In the genomic region with DNA sequence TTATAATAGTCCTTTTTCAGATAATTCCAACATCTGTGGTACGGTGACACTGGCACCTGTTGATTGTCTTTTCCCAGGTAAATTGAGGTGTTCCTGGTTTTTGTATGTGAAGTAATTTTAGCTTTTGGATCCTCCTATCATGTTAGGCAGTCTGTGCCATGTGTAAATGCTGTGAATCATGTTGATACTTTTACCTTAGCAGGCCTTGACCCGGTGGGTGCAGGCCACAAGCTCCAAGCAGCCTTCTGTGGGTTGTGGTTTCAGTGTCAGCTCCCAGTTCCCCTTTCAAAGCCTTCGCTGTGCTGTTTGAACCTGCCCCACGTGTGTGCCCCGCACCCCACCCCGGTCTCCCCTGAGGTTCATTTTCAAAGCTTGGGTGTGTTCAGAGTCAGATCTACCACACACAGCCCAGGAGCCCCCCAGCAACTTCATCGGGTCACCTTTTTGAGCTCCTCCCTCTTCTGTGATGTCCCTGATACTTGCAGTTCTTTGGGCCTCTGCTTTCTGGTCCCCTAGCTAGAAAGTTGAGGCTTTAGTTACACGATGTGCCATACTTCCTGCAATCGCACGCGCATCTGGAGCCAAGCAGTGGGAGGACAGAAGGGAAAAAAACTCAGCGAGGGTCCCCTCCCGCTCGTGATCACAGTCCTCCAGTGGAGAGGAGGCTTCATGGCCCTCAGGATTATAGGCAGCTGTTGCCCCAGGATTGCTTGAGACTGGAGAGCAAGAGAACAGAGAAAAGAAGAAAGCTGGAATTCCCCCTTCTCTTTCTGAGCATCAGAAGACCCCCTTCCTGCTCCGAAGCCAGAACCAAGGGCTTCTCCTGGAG, we compare ENCODE assay signal across 9 cellular contexts. TPM values are rescaled to one million over a fixed set of nuclear protein-coding genes. Genes with fewer than 3 reads are reported as not detected.
DNase-seq lines count a peak whose midpoint lies in the region; ATAC-seq and TF ChIP-seq lines count a peak whose summit lies in the region.
"Had no signal": no experiment of that assay in that cellular context is flagged by ENCODE, and none has a peak within 500 bp of the region (broad histone marks: within the 10 kb centered on the region; RNA-seq: fewer than 3 reads in every experiment).

No MANE protein-coding gene starts in this region.

- 81 to 85% methylated on average over 15 of the region's 15 CpGs for WGBS in tibial nerve, 2 donors

- TF ChIP-seq POLR2A in tibial nerve (IDR thresholded peaks at IDR 0.05): no peak

- H3K36me3 ChIP-seq in tibial nerve: peaks cover 0 to 71% (median 0%) of the 10 kb centered on the region in 3 donors

- H3K36me3 Mint-ChIP-seq in activated naive CD8-positive, alpha-beta T cell treated with anti-CD3 and anti-CD28 coated beads, Interleukin-2, amount 10 ng/mL, durations not matched to agents 7 days and 5 days: peaks cover 25% of the 10 kb centered on the region

- no peaks in the 10 kb centered on the region for H3K4me1 ChIP-seq in tibial nerve

- peak; percentile 30 for DNase-seq in T follicular helper cell (ENCODE audit: low read depth)
- DNase-seq in activated naive CD8-positive, alpha-beta T cell treated with anti-CD3 and anti-CD28 coated beads, Interleukin-2, amount 10 ng/mL, durations not matched to agents 7 days and 5 days: peak; percentile 80
- peak; percentile 71 to 78 for DNase-seq in stimulated activated CD8-positive, alpha-beta memory T cell treated with anti-CD3 and anti-CD28 coated beads, Interleukin-15, amount 100 ng/mL, for 48 hours (ENCODE audit: low read depth in 2 of 2)
- no peak for DNase-seq in tibial nerve (ENCODE audit: low spot score in 2 of 2)
- no peak for DNase-seq in DMS53 (lab: John Stamatoyannopoulos, UW)
- no peak for DNase-seq in DMS 273 treated with DMSO at 0.1 percent for 48 hours (lab: John Stamatoyannopoulos, UW)

- H3K9me3 Mint-ChIP-seq in activated naive CD8-positive, alpha-beta T cell treated with anti-CD3 and anti-CD28 coated beads, Interleukin-2, amount 10 ng/mL, durations not matched to agents 7 days and 5 days: peaks cover 3% of the 10 kb centered on the region

- H3K27me3 ChIP-seq in tibial nerve: no peaks in the 10 kb centered on the region
- H3K27me3 ChIP-seq: heart left ventricle had no signal

- TF ChIP-seq EP300 in tibial nerve (IDR thresholded peaks at IDR 0.05): no peak

- peak overlapping the region; percentile 86 for H3K27ac Mint-ChIP-seq in activated naive CD8-positive, alpha-beta T cell treated with anti-CD3 and anti-CD28 coated beads, Interleukin-2, amount 10 ng/mL, durations not matched to agents 7 days and 5 days

- peak; percentile 85 for ATAC-seq in GM18868 (IDR thresholded peaks at IDR 0.05; ENCODE audit: unreplicated experiment)
- peak; percentile 90 for ATAC-seq in HG02973 (IDR thresholded peaks at IDR 0.05; ENCODE audit: unreplicated experiment)
- ATAC-seq in activated naive CD8-positive, alpha-beta T cell treated with anti-CD3 and anti-CD28 coated beads, Interleukin-2, amount 10 ng/mL, durations not matched to agents 7 days and 5 days (ENCODE audit: low read depth): peak; percentile 85

- peak overlapping the region; percentile 77 for H3K4me3 Mint-ChIP-seq in activated naive CD8-positive, alpha-beta T cell treated with anti-CD3 and anti-CD28 coated beads, Interleukin-2, amount 10 ng/mL, durations not matched to agents 7 days and 5 days

- H3K9me3 ChIP-seq in tibial nerve: peaks cover 0 to 15% (median 0%) of the 10 kb centered on the region in 4 donors

- no peaks in the 10 kb centered on the region for H3K27me3 Mint-ChIP-seq in activated naive CD8-positive, alpha-beta T cell treated with anti-CD3 and anti-CD28 coated beads, Interleukin-2, amount 10 ng/mL, durations not matched to agents 7 days and 5 days

- no peak overlapping the region for H3K4me3 ChIP-seq in tibial nerve
- H3K4me3 ChIP-seq: heart left ventricle had no signal

- POLR2A ChIA-PET in activated naive CD8-positive, alpha-beta T cell treated with anti-CD3 and anti-CD28 coated beads, Interleukin-2, amount 10 ng/mL, durations not matched to agents 7 days and 5 days (lab: Charles Lee): interaction anchor here (0.6 to 3.3 kb wide), 6 partner anchors 11 to 1085 kb away, joined by 3 to 26 read pairs (median 4); partner anchors contain the start of gene SDHAF3

- no peak overlapping the region for H3K27ac ChIP-seq in tibial nerve
- H3K27ac ChIP-seq: heart left ventricle had no signal

- peaks cover 35% of the 10 kb centered on the region for H3K4me1 Mint-ChIP-seq in activated naive CD8-positive, alpha-beta T cell treated with anti-CD3 and anti-CD28 coated beads, Interleukin-2, amount 10 ng/mL, durations not matched to agents 7 days and 5 days

- TF ChIP-seq CTCF in tibial nerve (IDR thresholded peaks at IDR 0.05): no peak

RNA-seq across cellular contexts. Expression of gene BHLHA15, which starts 8.7 kb away (rescaled TPM):
- not detected for total RNA-seq in activated naive CD8-positive, alpha-beta T cell treated with anti-CD3 and anti-CD28 coated beads, Interleukin-2, amount 10 ng/mL, durations not matched to agents 7 days and 5 days
- total RNA-seq in tibial nerve: not detected

RNA-seq across cellular contexts. Expression of gene TECPR1, which starts 49.5 kb away (rescaled TPM):
- 10 to 100 TPM; 78.9 to 80.2 TPM for total RNA-seq in activated naive CD8-positive, alpha-beta T cell treated with anti-CD3 and anti-CD28 coated beads, Interleukin-2, amount 10 ng/mL, durations not matched to agents 7 days and 5 days
- 10 to 100 TPM; 30.8 to 72.6 (median 41.2) TPM for total RNA-seq in tibial nerve

Comparison
In these comparisons a context has a peak if more than half of its experiments do, and no peak if none do; other contexts are left out.
1. DNase-seq: peak in T follicular helper cell (single experiment), activated naive CD8-positive, alpha-beta T cell treated with anti-CD3 and anti-CD28 coated beads, Interleukin-2, amount 10 ng/mL, durations not matched to agents 7 days and 5 days (single experiment) and stimulated activated CD8-positive, alpha-beta memory T cell treated with anti-CD3 and anti-CD28 coated beads, Interleukin-15, amount 100 ng/mL, for 48 hours (2 of 2); none in tibial nerve (0 of 2), DMS53 (single experiment) and DMS 273 treated with DMSO at 0.1 percent for 48 hours (single experiment).
2. Peak in every context shown above with its lines, with median percentiles within 50 percentile points of each other: ATAC-seq.